ENCODE assay signal across 15 cellular contexts in the genomic region with DNA sequence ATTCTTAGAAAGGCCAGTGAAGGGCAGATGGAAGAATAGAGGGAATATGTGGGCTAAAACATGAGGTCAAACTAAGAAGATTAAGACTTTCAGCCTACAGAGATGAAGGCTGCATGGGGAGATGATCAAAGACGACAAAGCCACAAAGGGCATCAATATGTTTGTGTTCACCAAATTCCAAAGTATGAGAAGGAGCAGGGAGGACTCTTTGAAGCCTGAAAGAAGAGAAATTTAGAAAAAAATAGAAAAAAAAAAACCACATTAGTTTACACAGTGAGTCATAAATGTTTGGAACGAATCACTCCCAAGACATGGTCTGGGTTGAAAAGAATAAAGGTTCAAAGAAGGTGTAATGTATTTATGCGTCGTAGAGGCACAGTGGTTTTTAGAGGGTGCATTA.
"Had no signal": no experiment of that assay in that cellular context is flagged by ENCODE, and none has a peak within 500 bp of the region (broad histone marks: within the 10 kb centered on the region; RNA-seq: fewer than 3 reads in every experiment).

No MANE protein-coding gene starts in this region.

- H3K27ac ChIP-seq: hepatocyte, psoas muscle, upper lobe of right lung had no signal

- H2AFZ ChIP-seq: hepatocyte had no signal

- H3K9me3 ChIP-seq: psoas muscle, upper lobe of right lung had no signal

- DNase-seq: activated effector memory CD4-positive, alpha-beta T cell treated with anti-CD3 and anti-CD28 coated beads, Interleukin-2, amount 50 U/mL, for 16 hours; activated T-cell treated with anti-CD3 and anti-CD28 coated beads, Interleukin-2, amount 50 U/mL, for 24 hours; aorta; effector memory CD8-positive, alpha-beta T cell; erythroblast; left colon; mammary epithelial cell; natural killer cell; psoas muscle; stimulated activated CD4-positive, alpha-beta T cell treated with anti-CD3 and anti-CD28 coated beads, Interleukin-4, amount 100 ng/mL, for 1 hour; stimulated activated CD8-positive, alpha-beta memory T cell treated with anti-CD3 and anti-CD28 coated beads, Interleukin-4, amount 100 ng/mL, for 48 hours; stimulated activated naive CD8-positive, alpha-beta T cell treated with anti-CD3 and anti-CD28 coated beads, Interleukin-15, Interleukin-2, amounts not matched to agents 100 U/mL and 50 U/mL, for 24 hours; T-helper 2 cell; upper lobe of right lung had no signal

- H3K27me3 ChIP-seq: hepatocyte, upper lobe of right lung had no signal

- H3K4me2 ChIP-seq: hepatocyte had no signal

- H3K36me3 ChIP-seq: upper lobe of right lung had no signal

- H3K4me1 ChIP-seq: psoas muscle, upper lobe of right lung had no signal

- H3K4me3 ChIP-seq: hepatocyte, psoas muscle, upper lobe of right lung had no signal
